Comparison of ENCODE assay signal across 16 cellular contexts in the genomic region with DNA sequence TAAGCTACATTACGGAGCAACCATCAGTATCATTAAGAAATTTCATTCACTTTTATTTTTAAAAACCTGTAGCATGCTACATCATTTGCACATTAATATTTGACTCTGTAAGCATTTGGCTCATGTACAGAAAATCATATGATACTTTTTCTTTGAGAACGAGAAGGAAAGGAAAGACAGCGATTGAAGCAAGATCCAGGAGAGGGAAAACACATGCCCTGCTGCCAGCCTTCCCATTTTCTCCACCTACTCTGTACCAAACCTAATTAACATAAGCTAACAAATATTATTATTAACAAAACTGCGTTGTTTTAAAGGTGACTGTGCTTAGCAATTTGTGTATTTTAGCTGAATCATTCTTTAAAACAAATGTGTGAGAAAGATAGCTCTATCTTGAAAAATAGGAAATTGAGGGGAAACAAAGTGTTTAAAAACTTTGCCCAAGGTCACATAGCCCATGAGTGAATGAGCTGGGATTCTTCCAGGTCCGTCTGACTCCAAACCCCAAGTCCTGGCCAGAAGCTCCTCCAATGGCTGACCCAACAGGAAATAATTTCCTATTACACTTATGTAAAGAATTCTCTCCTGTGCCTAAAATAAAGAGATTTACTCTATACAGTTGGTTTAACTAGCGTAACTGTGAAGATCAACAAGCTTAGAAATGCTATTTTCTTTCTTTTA.
DNase-seq lines count a peak whose midpoint lies in the region; ATAC-seq, FAIRE-seq and TF ChIP-seq lines count a peak whose summit lies in the region.
"Had no signal": no experiment of that assay in that cellular context is flagged by ENCODE, and none has a peak within 500 bp of the region (broad histone marks: within the 10 kb centered on the region; RNA-seq: fewer than 3 reads in every experiment).

No MANE protein-coding gene starts in this region.

- no peak overlapping the region for H4K5ac ChIP-seq in mesendoderm (ENCODE audit: low read length)

- no peak overlapping the region for H2BK5ac ChIP-seq in mesendoderm (ENCODE audit: low read length)

- no peak for FAIRE-seq in HepG2 (lab: Jason Lieb, UNC)

- no peak overlapping the region for H3K27ac Mint-ChIP-seq in neural progenitor cell
- H3K27ac Mint-ChIP-seq: natural killer cell treated with Interleukin-12 subunit alpha and Interleukin-12 subunit beta and Interleukin-15 and Interleukin-18, amount 100 ng/mL, for 72 hours; T-helper 1 cell treated with Interleukin-12 subunit alpha and Interleukin-12 subunit beta and Interleukin-4 antibody, amounts not matched to agents 30 μg/mL and 1 μg/mL, for 36 hours had no signal

- TF ChIP-seq CTCF in right lobe of liver (IDR thresholded peaks at IDR 0.05) (no peak), HepG2 (CRISPR knock-in tag; IDR thresholded peaks at IDR 0.05) (no peak), neural progenitor cell (IDR thresholded peaks at IDR 0.05) (no peak), lower leg skin (IDR thresholded peaks at IDR 0.05) (no peak)

- TF ChIP-seq EP300 in HepG2 (IDR thresholded peaks at IDR 0.05; ENCODE audit: low read depth in 2 of 2, low read length in 2 of 2): no peak
- no peak for TF ChIP-seq EP300 in HepG2 (CRISPR knock-in tag; IDR thresholded peaks at IDR 0.05; ENCODE audit: borderline replicate concordance)

- DNase-seq in right lobe of liver (no peak), HepG2 (ENCODE audit: low spot score) (no peak), epithelial cell of prostate (ENCODE audit: low read depth, low spot score) (no peak), mesendoderm (no peak), aorta (no peak), neural progenitor cell (ENCODE audit: low spot score) (no peak), lower leg skin (ENCODE audit: low spot score in 2 of 2) (no peak)
- no peak for DNase-seq in activated T-cell treated with anti-CD3 and anti-CD28 coated beads, Interleukin-2, amount 50 U/mL, for 48 hours
- DNase-seq: AML-193; NCI-H1436 treated with DMSO at 0.1 percent for 48 hours; NK-92 treated with Interleukin-12 subunit alpha and Interleukin-12 subunit beta, amount 100 ng/mL, for 24 hours; stimulated activated CD4-positive, alpha-beta T cell treated with anti-CD3 and anti-CD28 coated beads, Interleukin-4, amount 100 ng/mL, for 1 hour had no signal

- H3K79me2 ChIP-seq in HepG2 (ENCODE audit: insufficient read depth, low read length): no peaks in the 10 kb centered on the region
- no peaks in the 10 kb centered on the region for H3K79me2 ChIP-seq in mesendoderm (ENCODE audit: control insufficient read depth, insufficient read depth, low read length)
- H3K79me2 ChIP-seq in neural progenitor cell (ENCODE audit: low read depth): no peaks in the 10 kb centered on the region

- H3F3A ChIP-seq in neural progenitor cell (ENCODE audit: low read depth): no peaks in the 10 kb centered on the region

- H3K36me3 Mint-ChIP-seq in neural progenitor cell: no peaks in the 10 kb centered on the region
- H3K36me3 Mint-ChIP-seq: natural killer cell treated with Interleukin-12 subunit alpha and Interleukin-12 subunit beta and Interleukin-15 and Interleukin-18, amount 100 ng/mL, for 72 hours had no signal

- peak overlapping the region; percentile 31 for H3K18ac ChIP-seq in mesendoderm (ENCODE audit: low read length)

- no peak overlapping the region for H4K8ac ChIP-seq in mesendoderm (ENCODE audit: low read depth, low read length)

- 31% methylated on average over 6 of the region's 6 CpGs for WGBS in right lobe of liver (ENCODE audit: insufficient coverage, low coverage, low lambda C conversion rate, missing lambda C conversion rate)
- WGBS in HepG2 (ENCODE audit: low lambda C conversion rate): 22% methylated on average over 6 of the region's 6 CpGs
- WGBS in mesendoderm (ENCODE audit: extremely low coverage, insufficient coverage, low lambda C conversion rate): no CpG with 5 or more reads among the region's 6 CpGs
- 10 to 14% methylated on average over 6 of the region's 6 CpGs for WGBS in aorta, 2 donors
- 32 to 39% methylated on average over 6 of the region's 6 CpGs for WGBS in lower leg skin, 2 donors

- CTCF ChIA-PET in HepG2 (lab: Yijun Ruan, JAX; ENCODE audit: low intra/inter-chr PET ratio, low total read pairs): no interaction called here

- no peaks in the 10 kb centered on the region for H3K79me1 ChIP-seq in mesendoderm (ENCODE audit: low read length)

- peak; percentile 27 to 62 (median 43) for ATAC-seq in right lobe of liver
- ATAC-seq in HepG2: no peak
- ATAC-seq in aorta (ENCODE audit: low FRiP score): peak; percentile 46
- ATAC-seq: natural killer cell treated with Interleukin-12 subunit alpha and Interleukin-12 subunit beta and Interleukin-15 and Interleukin-18, amount 100 ng/mL, for 72 hours had no signal

- TF ChIP-seq POLR2A in right lobe of liver (IDR thresholded peaks at IDR 0.05): no peak
- TF ChIP-seq POLR2A in HepG2 (IDR thresholded peaks at IDR 0.05; ENCODE audit: insufficient read depth in 1 of 2, low read depth in 2 of 2, low read length in 2 of 2): no peak
- TF ChIP-seq POLR2A in lower leg skin (IDR thresholded peaks at IDR 0.05): no peak

- H3K56ac ChIP-seq in mesendoderm (ENCODE audit: low read length): no peak overlapping the region

- H2BK15ac ChIP-seq in mesendoderm (replicated peaks; ENCODE audit: low read depth): no peak overlapping the region

- H3K36me3 ChIP-seq in right lobe of liver: no peaks in the 10 kb centered on the region
- no peaks in the 10 kb centered on the region for H3K36me3 ChIP-seq in HepG2 (replicated peaks in 1 of 2; ENCODE audit: control insufficient read depth in 1 of 2, insufficient read depth in 2 of 2, low read length in 2 of 2)
- H3K36me3 ChIP-seq in mesendoderm (ENCODE audit: control insufficient read depth, insufficient read depth, low read length): no peaks in the 10 kb centered on the region
- no peaks in the 10 kb centered on the region for H3K36me3 ChIP-seq in aorta (ENCODE audit: control insufficient read depth in 1 of 2, insufficient read depth in 2 of 2, low read length in 1 of 2)
- H3K36me3 ChIP-seq in neural progenitor cell: no peaks in the 10 kb centered on the region
- H3K36me3 ChIP-seq: cardiac muscle cell had no signal

- POLR2A ChIA-PET in HepG2 (lab: Yijun Ruan, JAX): no interaction called here

- H3K4me1 ChIP-seq in right lobe of liver (no peaks in the 10 kb centered on the region), HepG2 (ENCODE audit: insufficient read depth, low read length) (no peaks in the 10 kb centered on the region), mesendoderm (ENCODE audit: control insufficient read depth, low read depth, low read length) (no peaks in the 10 kb centered on the region), aorta (ENCODE audit: control insufficient read depth in 1 of 2, insufficient read depth in 2 of 2, low read length in 2 of 2) (peaks cover 0 to 5% of the 10 kb centered on the region in 2 donors), neural progenitor cell (peaks cover 9% of the 10 kb centered on the region)

- H3K4me2 ChIP-seq in HepG2 (ENCODE audit: low read depth, low read length) (no peak overlapping the region), mesendoderm (ENCODE audit: low read length) (no peak overlapping the region), neural progenitor cell (no peak overlapping the region)

- no peak overlapping the region for H3K9ac ChIP-seq in HepG2 (ENCODE audit: insufficient read depth, low read depth, low read length)
- H3K9ac ChIP-seq in mesendoderm (ENCODE audit: low read length): no peak overlapping the region
- no peak overlapping the region for H3K9ac ChIP-seq in neural progenitor cell

- no peak overlapping the region for H3K4me3 Mint-ChIP-seq in neural progenitor cell
- H3K4me3 Mint-ChIP-seq: natural killer cell treated with Interleukin-12 subunit alpha and Interleukin-12 subunit beta and Interleukin-15 and Interleukin-18, amount 100 ng/mL, for 72 hours; T-helper 1 cell treated with Interleukin-12 subunit alpha and Interleukin-12 subunit beta and Interleukin-4 antibody, amounts not matched to agents 30 μg/mL and 1 μg/mL, for 36 hours had no signal

- no peaks in the 10 kb centered on the region for H3K27me3 Mint-ChIP-seq in neural progenitor cell (ENCODE audit: insufficient read depth, low read depth)
- H3K27me3 Mint-ChIP-seq: natural killer cell treated with Interleukin-12 subunit alpha and Interleukin-12 subunit beta and Interleukin-15 and Interleukin-18, amount 100 ng/mL, for 72 hours had no signal

- H3K4me1 Mint-ChIP-seq in neural progenitor cell: no peaks in the 10 kb centered on the region

- H3K23ac ChIP-seq in mesendoderm (ENCODE audit: low read length): no peak overlapping the region

- no peaks in the 10 kb centered on the region for H3K9me3 Mint-ChIP-seq in neural progenitor cell
- H3K9me3 Mint-ChIP-seq: T-helper 1 cell treated with Interleukin-12 subunit alpha and Interleukin-12 subunit beta and Interleukin-4 antibody, amounts not matched to agents 30 μg/mL and 1 μg/mL, for 36 hours had no signal

- H2BK120ac ChIP-seq in mesendoderm (ENCODE audit: low read depth, low read length): peak overlapping the region; percentile 28

- H3K4me3 ChIP-seq in right lobe of liver (no peak overlapping the region), HepG2 (replicated peaks in 1 of 3; ENCODE audit: insufficient read depth in 1 of 3, low read depth in 2 of 3, low read length in 3 of 3) (no peak overlapping the region), mesendoderm (ENCODE audit: low read length) (no peak overlapping the region), aorta (ENCODE audit: low read length in 2 of 2) (no peak overlapping the region), neural progenitor cell (no peak overlapping the region), lower leg skin (ENCODE audit: low read depth, poor library complexity, severe bottlenecking) (no peak overlapping the region)
- H3K4me3 ChIP-seq: cardiac muscle cell had no signal

- no peak for TF ChIP-seq RAD21 in HepG2 (CRISPR knock-in tag; IDR thresholded peaks at IDR 0.05)

- H2AFZ ChIP-seq in HepG2 (ENCODE audit: low read length): no peak overlapping the region
- no peak overlapping the region for H2AFZ ChIP-seq in neural progenitor cell (replicated peaks)

- H3K9me3 ChIP-seq in right lobe of liver (no peaks in the 10 kb centered on the region), HepG2 (ENCODE audit: low read length) (no peaks in the 10 kb centered on the region), aorta (ENCODE audit: control insufficient read depth, low read length) (no peaks in the 10 kb centered on the region), neural progenitor cell (ENCODE audit: low read depth) (no peaks in the 10 kb centered on the region)

- BruUV-seq in HepG2 (replicated peaks; lab: Mats Ljungman, UMichigan): no TSS peak

- in situ Hi-C loops in HepG2 (cut with HindIII; ENCODE audit: extremely low pct_ligation_motif_present, low pct_unique_long_range_greater_than_20kb): no loop called here

- H3K4ac ChIP-seq in mesendoderm (ENCODE audit: low read depth, low read length): no peak overlapping the region

- intact Hi-C loops in right lobe of liver (cut with DNase I): no loop called here
- intact Hi-C loops in HepG2 (cut with micrococcal nuclease; ENCODE audit: unreplicated experiment): no loop called here
- intact Hi-C loops in aorta (cut with DNase I): no loop called here
- intact Hi-C loops in lower leg skin (cut with DNase I; ENCODE audit: low total_unique reads): no loop called here

- no peaks in the 10 kb centered on the region for H3K27me3 ChIP-seq in right lobe of liver
- H3K27me3 ChIP-seq in HepG2 (ENCODE audit: control insufficient read depth in 1 of 2, insufficient read depth in 2 of 2, low read length in 2 of 2): no peaks in the 10 kb centered on the region; a peak in 1 of 5 replicates
- no peaks in the 10 kb centered on the region for H3K27me3 ChIP-seq in mesendoderm (ENCODE audit: insufficient read depth, low read length, poor library complexity)
- no peaks in the 10 kb centered on the region for H3K27me3 ChIP-seq in aorta (ENCODE audit: control insufficient read depth in 1 of 2, insufficient read depth in 2 of 2, low read length in 1 of 2)
- no peaks in the 10 kb centered on the region for H3K27me3 ChIP-seq in neural progenitor cell
- H3K27me3 ChIP-seq: cardiac muscle cell had no signal

- H2AK5ac ChIP-seq in mesendoderm (ENCODE audit: low read length): no peak overlapping the region

- H3K27ac ChIP-seq in right lobe of liver (no peak overlapping the region), HepG2 (ENCODE audit: extremely low read length, insufficient read depth, low read length) (no peak overlapping the region), epithelial cell of prostate (peak overlapping the region; percentile 45), mesendoderm (ENCODE audit: low read depth, low read length) (no peak overlapping the region), aorta (ENCODE audit: low read depth in 1 of 2, low read length in 2 of 2) (no peak overlapping the region), neural progenitor cell (no peak overlapping the region)
- H3K27ac ChIP-seq: cardiac muscle cell, HL-60 had no signal

- H4K20me1 ChIP-seq in HepG2 (ENCODE audit: insufficient read depth, low read length) (no peaks in the 10 kb centered on the region), neural progenitor cell (ENCODE audit: low read depth) (no peaks in the 10 kb centered on the region)
